22 cellular contexts compared by ENCODE assay signal in genomic region chr5:476102-476813, GRCh38. TPM values are rescaled to one million over a fixed set of nuclear protein-coding genes. Genes with fewer than 3 reads are reported as not detected.
DNase-seq lines count a peak whose midpoint lies in the region; ATAC-seq and TF ChIP-seq lines count a peak whose summit lies in the region.
"Had no signal": no experiment of that assay in that cellular context is flagged by ENCODE, and none has a peak within 500 bp of the region (broad histone marks: within the 10 kb centered on the region; RNA-seq: fewer than 3 reads in every experiment).

No MANE protein-coding gene starts in this region.

- H3K4me2 ChIP-seq in DOHH2 (ENCODE audit: low read length) (peak overlapping the region; percentile 77; the same call in 1 of the 2 replicates), Karpas-422 (ENCODE audit: low read depth, low read length, poor library complexity, severe bottlenecking) (no peak overlapping the region), osteoblast (ENCODE audit: insufficient read depth, low read length) (no peak overlapping the region), neural progenitor cell (no peak overlapping the region)
- H3K4me2 ChIP-seq: smooth muscle cell had no signal

- intact Hi-C loops in left cardiac atrium (cut with DNase I), result no loop called here

- H2AFZ ChIP-seq in Karpas-422 (ENCODE audit: low read length) (no peak overlapping the region), osteoblast (ENCODE audit: low read length) (no peak overlapping the region), neural progenitor cell (replicated peaks) (no peak overlapping the region)

- H3K27ac Mint-ChIP-seq in neural progenitor cell, result no peak overlapping the region
- H3K27ac Mint-ChIP-seq: activated naive CD8-positive, alpha-beta T cell treated with anti-CD3 and anti-CD28 coated beads, Interleukin-2, amount 50 U/mL, for 24 hours; activated T-helper 17 cell treated with anti-CD3 and anti-CD28 coated beads, Interleukin-2, amount 50 U/mL, for 72 hours; stimulated activated naive CD8-positive, alpha-beta T cell treated with anti-CD3 and anti-CD28 coated beads, Interleukin-15, Interleukin-2, amounts not matched to agents 100 ng/mL and 50 ng/mL, for 24 hours had no signal

- no peaks in the 10 kb centered on the region for H3F3A ChIP-seq in DOHH2 (ENCODE audit: control insufficient read depth, insufficient read depth)
- H3F3A ChIP-seq in neural progenitor cell (ENCODE audit: low read depth), result peaks cover 7% of the 10 kb centered on the region

- H3K27me3 ChIP-seq in DOHH2 (ENCODE audit: control insufficient read depth, low read length) (no peaks in the 10 kb centered on the region), Karpas-422 (ENCODE audit: low read length) (no peaks in the 10 kb centered on the region), osteoblast (ENCODE audit: insufficient read depth, low read length) (peaks cover 39% of the 10 kb centered on the region), neural progenitor cell (peaks cover 58% of the 10 kb centered on the region)
- H3K27me3 ChIP-seq: SJCRH30 had no signal

- H3K4me3 ChIP-seq in DOHH2 (ENCODE audit: low read length) (no peak overlapping the region), Karpas-422 (ENCODE audit: low read length) (no peak overlapping the region), osteoblast (ENCODE audit: insufficient read depth, low read length) (no peak overlapping the region), neural progenitor cell (no peak overlapping the region)
- H3K4me3 ChIP-seq: body of pancreas, colonic mucosa, prostate gland, SJCRH30, smooth muscle cell, thyroid gland had no signal

- H3K9me2 ChIP-seq in DOHH2 (replicated peaks; ENCODE audit: control insufficient read depth, low read length) (no peaks in the 10 kb centered on the region), Karpas-422 (replicated peaks; ENCODE audit: insufficient read depth, low read length) (no peaks in the 10 kb centered on the region)

- peaks cover 40% of the 10 kb centered on the region for H3K79me2 ChIP-seq in DOHH2 (ENCODE audit: control insufficient read depth, low read length)
- peaks cover 15% of the 10 kb centered on the region for H3K79me2 ChIP-seq in Karpas-422 (ENCODE audit: low read length)
- H3K79me2 ChIP-seq in osteoblast (ENCODE audit: insufficient read depth, low read length), result peaks cover 15% of the 10 kb centered on the region
- H3K79me2 ChIP-seq in neural progenitor cell (ENCODE audit: low read depth), result peaks cover 5% of the 10 kb centered on the region

- H3K36me3 Mint-ChIP-seq in neural progenitor cell, result no peaks in the 10 kb centered on the region
- H3K36me3 Mint-ChIP-seq: naive thymus-derived CD8-positive, alpha-beta T cell had no signal

- H4K20me1 ChIP-seq in DOHH2 (ENCODE audit: control insufficient read depth, insufficient read depth, low read depth, low read length) (peaks cover 8% of the 10 kb centered on the region; the same call in 1 of the 2 replicates), Karpas-422 (ENCODE audit: insufficient read depth, low read depth, low read length) (peaks cover 50% of the 10 kb centered on the region), osteoblast (ENCODE audit: insufficient read depth, low read length) (peaks cover 28% of the 10 kb centered on the region), neural progenitor cell (ENCODE audit: low read depth) (peaks cover 34% of the 10 kb centered on the region)

- DNase-seq in Karpas-422, result peak; percentile 36
- peak; percentile 23 for DNase-seq in left cardiac atrium
- peak; percentile 89 for DNase-seq in osteoblast (ENCODE audit: insufficient read length, low spot score, missing footprints)
- no peak for DNase-seq in stimulated activated naive CD4-positive, alpha-beta T cell (lab: John Stamatoyannopoulos, UW)
- DNase-seq in neural progenitor cell (ENCODE audit: low spot score), result no peak
- DNase-seq: activated CD4-positive, alpha-beta T cell treated with anti-CD3 and anti-CD28 coated beads, Interleukin-2, amount 50 U/mL, for 1 hour; activated naive CD8-positive, alpha-beta T cell treated with anti-CD3 and anti-CD28 coated beads, Interleukin-2, amount 50 U/mL, for 24 hours; body of pancreas; colonic mucosa; DMS79; NCI-H1694 treated with DMSO at 0.1 percent for 48 hours; NCI-H2227 treated with DMSO at 0.1 percent for 48 hours; SJCRH30; stimulated activated CD4-positive, alpha-beta T cell treated with anti-CD3 and anti-CD28 coated beads, Interleukin-4, amount 100 ng/mL, for 1 hour; thyroid gland had no signal

- H3K9ac ChIP-seq in Karpas-422 (ENCODE audit: low read length) (no peak overlapping the region), neural progenitor cell (no peak overlapping the region)

- peaks cover 19% of the 10 kb centered on the region for H3K4me1 ChIP-seq in DOHH2 (ENCODE audit: control insufficient read depth, low read length)
- peaks cover 51% of the 10 kb centered on the region for H3K4me1 ChIP-seq in Karpas-422 (ENCODE audit: low read length)
- H3K4me1 ChIP-seq in osteoblast (ENCODE audit: insufficient read depth, low read length), result peaks cover 11% of the 10 kb centered on the region
- peaks cover 15% of the 10 kb centered on the region for H3K4me1 ChIP-seq in neural progenitor cell
- H3K4me1 ChIP-seq: SJCRH30 had no signal

- peaks cover 41% of the 10 kb centered on the region for H3K36me3 ChIP-seq in DOHH2 (ENCODE audit: control insufficient read depth, low read length)
- 0 out of 2 replicates have a peak, but pooled peaks cover 2% of the 10 kb centered on the region for H3K36me3 ChIP-seq in Karpas-422 (ENCODE audit: insufficient read depth, low read length)
- H3K36me3 ChIP-seq in osteoblast (ENCODE audit: insufficient read depth, low read length), result no peaks in the 10 kb centered on the region
- no peaks in the 10 kb centered on the region for H3K36me3 ChIP-seq in neural progenitor cell
- H3K36me3 ChIP-seq: colonic mucosa, prostate gland, SJCRH30, thyroid gland had no signal

- no peaks in the 10 kb centered on the region for H3K9me3 Mint-ChIP-seq in neural progenitor cell
- H3K9me3 Mint-ChIP-seq: activated naive CD8-positive, alpha-beta T cell treated with anti-CD3 and anti-CD28 coated beads, Interleukin-2, amount 50 U/mL, for 24 hours; activated T-helper 17 cell treated with anti-CD3 and anti-CD28 coated beads, Interleukin-2, amount 50 U/mL, for 72 hours; naive thymus-derived CD8-positive, alpha-beta T cell; stimulated activated naive CD8-positive, alpha-beta T cell treated with anti-CD3 and anti-CD28 coated beads, Interleukin-15, Interleukin-2, amounts not matched to agents 100 ng/mL and 50 ng/mL, for 24 hours had no signal

- peaks cover 16% of the 10 kb centered on the region for H3K27me3 Mint-ChIP-seq in neural progenitor cell (ENCODE audit: insufficient read depth, low read depth)

- no peak overlapping the region for H3K4me3 Mint-ChIP-seq in neural progenitor cell

- ATAC-seq in left cardiac atrium (no peak), GM19328 (IDR thresholded peaks at IDR 0.05; ENCODE audit: unreplicated experiment) (no peak)
- ATAC-seq: activated naive CD8-positive, alpha-beta T cell treated with anti-CD3 and anti-CD28 coated beads, Interleukin-2, amount 50 U/mL, for 24 hours; activated T-helper 17 cell treated with anti-CD3 and anti-CD28 coated beads, Interleukin-2, amount 50 U/mL, for 72 hours; body of pancreas; naive thymus-derived CD8-positive, alpha-beta T cell had no signal

- no peaks in the 10 kb centered on the region for H3K9me3 ChIP-seq in DOHH2 (ENCODE audit: control insufficient read depth, insufficient read depth, low read length)
- H3K9me3 ChIP-seq in Karpas-422 (ENCODE audit: low read length), result no peaks in the 10 kb centered on the region
- no peaks in the 10 kb centered on the region for H3K9me3 ChIP-seq in osteoblast (ENCODE audit: low read depth, low read length)
- H3K9me3 ChIP-seq in neural progenitor cell (ENCODE audit: low read depth), result no peaks in the 10 kb centered on the region
- H3K9me3 ChIP-seq: body of pancreas, colonic mucosa, prostate gland, SJCRH30, thyroid gland had no signal

- peaks cover 10% of the 10 kb centered on the region for H3K4me1 Mint-ChIP-seq in neural progenitor cell

- no peak for TF ChIP-seq CTCF in DOHH2 (IDR thresholded peaks at IDR 0.05; ENCODE audit: low read depth, low read length, poor library complexity, severe bottlenecking)
- TF ChIP-seq CTCF in osteoblast (IDR thresholded peaks at IDR 0.05; ENCODE audit: extremely low read depth, low read depth, low read length), result no peak
- no peak for TF ChIP-seq CTCF in neural progenitor cell (IDR thresholded peaks at IDR 0.05)

- no peak overlapping the region for H3K27ac ChIP-seq in DOHH2 (ENCODE audit: low read depth, low read length)
- no peak overlapping the region for H3K27ac ChIP-seq in Karpas-422 (ENCODE audit: low read length)
- H3K27ac ChIP-seq in osteoblast (ENCODE audit: low read depth, low read length), result no peak overlapping the region
- H3K27ac ChIP-seq in neural progenitor cell, result no peak overlapping the region
- H3K27ac ChIP-seq: body of pancreas, colonic mucosa, prostate gland, SJCRH30, thyroid gland had no signal

RNA-seq across cellular contexts. Expression of gene EXOC3, which starts 33.3 kb away (rescaled TPM):
- 24.4 and 39.8 TPM in 2 replicates for total RNA-seq in Karpas-422 (2014; rRNA removed; shearing (Covaris generic); ENCODE audit: low replicate concordance)
- total RNA-seq in left cardiac atrium (10 to 100 TPM; 41.4 to 42.3 TPM), osteoblast (39.8 and 49.2 TPM in 2 replicates), neural progenitor cell (ENCODE audit: low replicate concordance) (19.2 and 37.6 TPM in 2 replicates)

RNA-seq across cellular contexts. Expression of gene SLC9A3, which starts 48.0 kb away (rescaled TPM):
- total RNA-seq in Karpas-422 (2014; rRNA removed; shearing (Covaris generic); ENCODE audit: low replicate concordance), result 2.0 and 3.5 TPM in 2 replicates
- total RNA-seq in left cardiac atrium (under 1 TPM; 0.77 to 0.99 TPM), osteoblast (1.2 and 1.4 TPM in 2 replicates), neural progenitor cell (ENCODE audit: low replicate concordance) (1.4 and 3.6 TPM in 2 replicates)

Comparison
In these comparisons a context has a peak if more than half of its experiments do, and no peak if none do; other contexts are left out.
1. DNase-seq: peak in Karpas-422 (single experiment), left cardiac atrium (single experiment) and osteoblast (single experiment); none in stimulated activated naive CD4-positive, alpha-beta T cell (0 of 6) and neural progenitor cell (single experiment).